In genomic region chr12:47349102-47349769, GRCh38 we compare ENCODE assay signal across 16 cellular contexts.
DNase-seq lines count a peak whose midpoint lies in the region; ATAC-seq, FAIRE-seq and TF ChIP-seq lines count a peak whose summit lies in the region.
"Had no signal": no experiment of that assay in that cellular context is flagged by ENCODE, and none has a peak within 500 bp of the region (broad histone marks: within the 10 kb centered on the region; RNA-seq: fewer than 3 reads in every experiment).

No MANE protein-coding gene starts in this region.

- peak overlapping the region; percentile 58 to 64 for H3K27ac Mint-ChIP-seq in natural killer cell treated with Interleukin-12 subunit alpha and Interleukin-12 subunit beta and Interleukin-15 and Interleukin-18, amount 100 ng/mL, for 72 hours
- H3K27ac Mint-ChIP-seq in natural killer cell (no peak overlapping the region), T-cell (peak overlapping the region; percentile 85 to 97)

- RAD21 ChIA-PET in GM12878 (lab: Charles Lee; ENCODE audit: unreplicated experiment): no interaction called here

- POLR2A ChIA-PET in T-cell (lab: Charles Lee) (interaction anchor here (0.6 kb wide), 2 partner anchors 28 to 65 kb away, joined by 3 to 5 read pairs; no protein-coding TSS in a partner anchor), GM12878 (lab: Charles Lee) (no interaction called here)

- no peak for DNase-seq in natural killer cell treated with Interleukin-12 subunit alpha and Interleukin-12 subunit beta and Interleukin-15 and Interleukin-18, amount 100 ng/mL, for 72 hours (ENCODE audit: low spot score)
- DNase-seq in natural killer cell (no peak), T-cell (no peak), GM12878 (ENCODE audit: low read depth, low spot score) (no peak), iPS-NIHi7 (ENCODE audit: extremely low spot score) (no peak), mucosa of descending colon (no peak), SIG-M5 treated with dmso at 0.1 percent for 504 hours (lab: John Stamatoyannopoulos, UW; ENCODE audit: unreplicated experiment) (no peak)
- DNase-seq: activated CD4-positive, alpha-beta T cell treated with anti-CD3 and anti-CD28 coated beads, Interleukin-2, amount 50 U/mL, for 1 hour; COR-L47; effector memory CD4-positive, alpha-beta T cell; NCI-H1694 treated with DMSO at 0.1 percent for 48 hours had no signal

- H3K4me1 Mint-ChIP-seq in natural killer cell treated with Interleukin-12 subunit alpha and Interleukin-12 subunit beta and Interleukin-15 and Interleukin-18, amount 100 ng/mL, for 72 hours (ENCODE audit: low read depth in 2 of 2): peaks cover 19 to 32% of the 10 kb centered on the region in 2 donors
- H3K4me1 Mint-ChIP-seq in natural killer cell (peaks cover 4 to 9% of the 10 kb centered on the region in 2 donors), T-cell (peaks cover 46 to 69% (median 59%) of the 10 kb centered on the region in 3 donors)

- no peak overlapping the region for H3K4me3 Mint-ChIP-seq in natural killer cell treated with Interleukin-12 subunit alpha and Interleukin-12 subunit beta and Interleukin-15 and Interleukin-18, amount 100 ng/mL, for 72 hours
- no peak overlapping the region for H3K4me3 Mint-ChIP-seq in natural killer cell
- peak overlapping the region in 1 of 3 donors; percentile 39 for H3K4me3 Mint-ChIP-seq in T-cell

- in situ Hi-C loops in GM12878 (cut with MboI): no loop called here

- no peak overlapping the region for H2AFZ ChIP-seq in GM12878 (ENCODE audit: control insufficient read depth, low read depth, low read length)

- H3K4me3 ChIP-seq in GM12878 (no peak overlapping the region), mucosa of descending colon (no peak overlapping the region)
- H3K4me3 ChIP-seq: ascending aorta, tibial nerve had no signal

- peaks cover 3% of the 10 kb centered on the region for H3K9me3 Mint-ChIP-seq in natural killer cell treated with Interleukin-12 subunit alpha and Interleukin-12 subunit beta and Interleukin-15 and Interleukin-18, amount 100 ng/mL, for 72 hours
- H3K9me3 Mint-ChIP-seq in natural killer cell (no peaks in the 10 kb centered on the region), T-cell (no peaks in the 10 kb centered on the region)

- no peak for TF ChIP-seq EP300 in GM12878 (IDR thresholded peaks at IDR 0.05; ENCODE audit: borderline replicate concordance in 1 of 2, control insufficient read depth in 1 of 2, low read depth in 2 of 2, low read length in 2 of 2)

- no peaks in the 10 kb centered on the region; a peak in 1 of 4 replicates for H3K27me3 ChIP-seq in GM12878 (replicated peaks in 1 of 2; ENCODE audit: control insufficient read depth in 2 of 2, insufficient read depth in 2 of 2, low read length in 1 of 2)
- H3K27me3 ChIP-seq: ascending aorta, tibial nerve had no signal

- SMC1A ChIA-PET in GM12878 (lab: Charles Lee; ENCODE audit: uncharacterized antibody, unreplicated experiment): no interaction called here

- FAIRE-seq in GM12878 (lab: Jason Lieb, UNC): no peak
- FAIRE-seq: RCC 7860 had no signal

- H3K9me3 ChIP-seq in GM12878 (replicated peaks; ENCODE audit: control insufficient read depth, insufficient read depth, low read length) (no peaks in the 10 kb centered on the region), mucosa of descending colon (no peaks in the 10 kb centered on the region)
- H3K9me3 ChIP-seq: ascending aorta, tibial nerve had no signal

- no peak for ATAC-seq in natural killer cell treated with Interleukin-12 subunit alpha and Interleukin-12 subunit beta and Interleukin-15 and Interleukin-18, amount 100 ng/mL, for 72 hours
- ATAC-seq in natural killer cell (no peak), T-cell (replicated peaks in 1 of 4) (no peak), GM12878 (no peak), mucosa of descending colon (no peak)
- ATAC-seq: left lobe of liver, SK-N-SH treated with all-trans-retinoic acid at 6 μM for 48 hours had no signal

- H3K4me1 ChIP-seq in GM12878 (ENCODE audit: control insufficient read depth, insufficient read depth, low read length) (no peaks in the 10 kb centered on the region), mucosa of descending colon (ENCODE audit: low read depth) (no peaks in the 10 kb centered on the region)
- H3K4me1 ChIP-seq: ascending aorta, tibial nerve had no signal

- H3K4me2 ChIP-seq in GM12878 (ENCODE audit: control insufficient read depth, insufficient read depth): no peak overlapping the region

- no peak overlapping the region for H3K9ac ChIP-seq in GM12878 (ENCODE audit: control insufficient read depth, insufficient read depth, low read length)

- intact Hi-C loops in natural killer cell (cut with micrococcal nuclease): no loop called here
- intact Hi-C loops in GM12878 (cut with micrococcal nuclease; ENCODE audit: unreplicated experiment): no loop called here
- intact Hi-C loops in mucosa of descending colon (cut with DNase I, micrococcal nuclease): no loop called here

- TF ChIP-seq CTCF in natural killer cell (IDR thresholded peaks at IDR 0.05): no peak
- TF ChIP-seq CTCF in GM12878 (IDR thresholded peaks at IDR 0.05 in 2 of 3, conservative IDR thresholded peaks at IDR 0.05 in 1 of 3; ENCODE audit: control insufficient read depth in 2 of 3, extremely low read depth in 1 of 3, insufficient read depth in 1 of 3, low read depth in 3 of 3, low read length in 3 of 3): no peak
- no peak for TF ChIP-seq CTCF in mucosa of descending colon (IDR thresholded peaks at IDR 0.05)

- no peaks in the 10 kb centered on the region for H3K27me3 Mint-ChIP-seq in natural killer cell treated with Interleukin-12 subunit alpha and Interleukin-12 subunit beta and Interleukin-15 and Interleukin-18, amount 100 ng/mL, for 72 hours
- H3K27me3 Mint-ChIP-seq in natural killer cell (ENCODE audit: low read depth in 2 of 2) (no peaks in the 10 kb centered on the region), T-cell (no peaks in the 10 kb centered on the region)

- no peaks in the 10 kb centered on the region for H3K79me2 ChIP-seq in GM12878 (ENCODE audit: control insufficient read depth, insufficient read depth, low read length)

- CTCF ChIA-PET in T-cell (lab: Charles Lee) (interaction anchor here (0.7 to 1.0 kb wide), 2 partner anchors 46 to 918 kb away, joined by 3 read pairs; no protein-coding TSS in a partner anchor), GM12878 (lab: Yijun Ruan, JAX) (no interaction called here)

- no peak overlapping the region for H3K27ac ChIP-seq in GM12878 (ENCODE audit: control insufficient read depth, insufficient read depth)
- H3K27ac ChIP-seq: ascending aorta, tibial nerve had no signal

- WGBS in GM12878 (ENCODE audit: insufficient coverage, insufficient replicate concordance, low lambda C conversion rate, missing lambda C conversion rate): 60% methylated on average over 2 of the region's 2 CpGs

- H3K36me3 Mint-ChIP-seq in natural killer cell treated with Interleukin-12 subunit alpha and Interleukin-12 subunit beta and Interleukin-15 and Interleukin-18, amount 100 ng/mL, for 72 hours: peaks cover 4% of the 10 kb centered on the region
- H3K36me3 Mint-ChIP-seq in natural killer cell (no peaks in the 10 kb centered on the region), T-cell (peaks cover 5% of the 10 kb centered on the region)

- BruUV-seq in GM12878 (replicated peaks; lab: Mats Ljungman, UMichigan): no TSS peak

- TF ChIP-seq RAD21 in GM12878 (IDR thresholded peaks at IDR 0.05; ENCODE audit: insufficient read depth, low read depth, low read length): no peak

- H4K20me1 ChIP-seq in GM12878 (ENCODE audit: control insufficient read depth, insufficient read depth): no peaks in the 10 kb centered on the region

- H3K36me3 ChIP-seq in GM12878 (ENCODE audit: control insufficient read depth in 2 of 2, insufficient read depth in 2 of 2, low read length in 1 of 2) (no peaks in the 10 kb centered on the region), mucosa of descending colon (ENCODE audit: low read depth) (no peaks in the 10 kb centered on the region)
- H3K36me3 ChIP-seq: ascending aorta, tibial nerve had no signal

- no peak for TF ChIP-seq POLR2A in GM12878 (IDR thresholded peaks at IDR 0.05; ENCODE audit: low read depth, low read length)

TF ChIP-seq in GM12878, 131 proteins besides CTCF, POLR2A, EP300 and RAD21:
- TF ChIP-seq ZBTB40 (IDR thresholded peaks at IDR 0.05; ENCODE audit: borderline replicate concordance): peak; percentile 46; the same call in 1 of the 2 replicates
- no peak for TF ChIP-seq TCF3 (IDR thresholded peaks at IDR 0.05; ENCODE audit: borderline replicate concordance, insufficient read depth, low read depth, low read length)

Comparison
In these comparisons a context has a peak if more than half of its experiments do, and no peak if none do; other contexts are left out.
1. H3K27ac Mint-ChIP-seq: peak in natural killer cell treated with Interleukin-12 subunit alpha and Interleukin-12 subunit beta and Interleukin-15 and Interleukin-18, amount 100 ng/mL, for 72 hours (2 of 2) and T-cell (2 of 2); none in natural killer cell (0 of 2).